8 cellular contexts compared by ENCODE assay signal in the genomic region with DNA sequence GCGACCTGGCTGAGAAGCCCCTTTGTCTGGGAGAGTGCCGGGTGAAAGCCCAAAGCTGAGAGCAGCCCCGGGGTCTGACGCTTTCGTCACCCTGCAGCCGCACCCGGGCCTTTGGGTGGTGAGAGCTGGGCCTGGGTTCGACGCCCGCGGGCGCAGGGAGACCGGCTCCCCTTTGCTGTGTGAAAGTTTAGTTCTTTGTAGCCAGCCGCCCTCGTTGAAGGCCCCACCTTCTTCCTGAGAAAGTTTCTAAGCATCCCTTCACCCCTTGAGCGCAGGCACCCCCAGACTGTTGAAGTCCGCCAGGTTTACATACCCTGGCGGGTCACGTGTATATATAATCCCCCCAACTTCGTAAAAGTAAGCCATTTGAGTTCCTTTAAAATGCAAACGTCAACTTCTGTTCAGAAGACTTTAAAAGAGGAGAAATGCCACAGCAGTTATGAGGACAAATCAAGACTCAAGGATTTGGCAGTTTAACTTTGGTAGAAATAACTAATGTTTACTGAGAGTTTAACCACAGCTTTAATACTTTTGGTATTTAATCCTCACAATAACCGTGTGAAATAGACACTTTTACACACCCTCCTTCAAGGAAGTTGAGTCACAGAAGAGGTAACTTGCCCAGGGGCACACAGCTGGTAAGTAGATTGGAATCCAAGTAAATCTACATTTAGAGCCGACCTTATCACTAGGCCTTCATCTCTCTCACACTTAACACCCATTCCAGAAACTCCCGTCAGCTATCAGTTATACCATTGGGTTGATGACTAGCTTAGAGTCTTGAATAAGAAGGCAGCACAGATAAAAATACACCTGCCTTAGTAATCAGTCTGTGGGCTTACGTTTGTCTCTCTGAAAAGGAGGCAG. TPM values are rescaled to one million over a fixed set of nuclear protein-coding genes. Genes with fewer than 3 reads are reported as not detected.
DNase-seq lines count a peak whose midpoint lies in the region; ATAC-seq and TF ChIP-seq lines count a peak whose summit lies in the region.

No MANE protein-coding gene starts in this region.

- H3K27me3 Mint-ChIP-seq in activated T-cell treated with anti-CD3 and anti-CD28 coated beads, Interleukin-2, amount 50 U/mL, for 4 hours (ENCODE audit: low read depth), result peaks cover 4% of the 10 kb centered on the region

- no peak for TF ChIP-seq POLR2A in gastrocnemius medialis (IDR thresholded peaks at IDR 0.05)

- H3K36me3 Mint-ChIP-seq in activated T-cell treated with anti-CD3 and anti-CD28 coated beads, Interleukin-2, amount 50 U/mL, for 4 hours (ENCODE audit: insufficient read depth), result no peaks in the 10 kb centered on the region

- H3K9me3 Mint-ChIP-seq in activated T-cell treated with anti-CD3 and anti-CD28 coated beads, Interleukin-2, amount 50 U/mL, for 4 hours, result no peaks in the 10 kb centered on the region

- peak overlapping the region; percentile 77 for H3K4me3 Mint-ChIP-seq in activated T-cell treated with anti-CD3 and anti-CD28 coated beads, Interleukin-2, amount 50 U/mL, for 4 hours

- H3K27ac ChIP-seq in foreskin keratinocyte (peak overlapping the region; percentile 89), gastrocnemius medialis (peak overlapping the region; percentile 60 to 68 (median 68))

- H3K4me3 ChIP-seq in gastrocnemius medialis, result peak overlapping the region; percentile 65 to 73 (median 70)

- peak in 1 of 2 donors; percentile 4 for ATAC-seq in activated T-cell treated with anti-CD3 and anti-CD28 coated beads, Interleukin-2, amount 50 U/mL, for 4 hours
- peak; percentile 67 for ATAC-seq in foreskin keratinocyte
- no peak for ATAC-seq in gastrocnemius medialis
- ATAC-seq in GM21381 (IDR thresholded peaks at IDR 0.05; ENCODE audit: unreplicated experiment), result no peak

- H3K27me3 ChIP-seq in foreskin keratinocyte, result no peaks in the 10 kb centered on the region
- peaks cover 0 to 4% (median 0%) of the 10 kb centered on the region in 3 donors for H3K27me3 ChIP-seq in gastrocnemius medialis

- in situ Hi-C loops in gastrocnemius medialis (cut with MboI; ENCODE audit: low sequenced_read_pairs in 4 of 4), result no loop called here

- H3K36me3 ChIP-seq in gastrocnemius medialis, result no peaks in the 10 kb centered on the region

- intact Hi-C loops in gastrocnemius medialis (cut with DNase I; ENCODE audit: low total_unique reads), result loop anchor here (5.0 to 10.0 kb wide), 2 partner anchors 200 to 418 kb away; a partner anchor contains a TSS

- H3K9me3 ChIP-seq in gastrocnemius medialis, result no peaks in the 10 kb centered on the region

- H3K4me1 ChIP-seq in foreskin keratinocyte (peaks cover 21% of the 10 kb centered on the region), gastrocnemius medialis (peaks cover 0 to 6% of the 10 kb centered on the region in 2 donors)

- no peak for TF ChIP-seq CTCF in foreskin keratinocyte (conservative IDR thresholded peaks at IDR 0.05)
- no peak for TF ChIP-seq CTCF in gastrocnemius medialis (IDR thresholded peaks at IDR 0.05 in 4 of 5, conservative IDR thresholded peaks at IDR 0.05 in 1 of 5)

- no peak for DNase-seq in activated T-cell treated with anti-CD3 and anti-CD28 coated beads, Interleukin-2, amount 50 U/mL, for 4 hours
- DNase-seq in activated T-cell treated with anti-CD3 and anti-CD28 coated beads, Interleukin-2, amount 50 U/mL, for 1 hour, result no peak
- DNase-seq in T1000 (lab: John Stamatoyannopoulos, UW) (peak; percentile 38), foreskin keratinocyte (peak; percentile 97 to 99), gastrocnemius medialis (no peak), NCI-H748 (lab: John Stamatoyannopoulos, UW; ENCODE audit: unreplicated experiment) (no peak), RPMI8226 (no peak)

- peaks cover 13% of the 10 kb centered on the region for H3K4me1 Mint-ChIP-seq in activated T-cell treated with anti-CD3 and anti-CD28 coated beads, Interleukin-2, amount 50 U/mL, for 4 hours (ENCODE audit: low read depth)

RNA-seq across cellular contexts. Expression of a gene that starts 1.1 kb away (rescaled TPM):
- under 1 TPM; 0.74 to 0.99 (median 0.95) TPM for total RNA-seq in activated T-cell treated with anti-CD3 and anti-CD28 coated beads, Interleukin-2, amount 50 U/mL, for 4 hours
- total RNA-seq in foreskin keratinocyte (76.3 and 106 TPM in 2 replicates), gastrocnemius medialis (1 to 10 TPM in 3 of 4 donors, under 1 TPM in 1; 0.83 to 5.8 (median 3.9) TPM)
- 35.3 and 42.0 TPM in 2 replicates for polyA plus RNA-seq in foreskin keratinocyte

Comparison
In these comparisons a context has a peak if more than half of its experiments do, and no peak if none do; other contexts are left out.
1. DNase-seq: peak in T1000 (single experiment) and foreskin keratinocyte (2 of 2); none in activated T-cell treated with anti-CD3 and anti-CD28 coated beads, Interleukin-2, amount 50 U/mL, for 4 hours (single experiment), activated T-cell treated with anti-CD3 and anti-CD28 coated beads, Interleukin-2, amount 50 U/mL, for 1 hour (single experiment), gastrocnemius medialis (0 of 2), NCI-H748 (single experiment) and RPMI8226 (single experiment).
2. RNA of a gene that starts 1.1 kb away (total RNA-seq): 76.3 to 106 TPM in foreskin keratinocyte; 0.83 to 5.8 TPM in gastrocnemius medialis and 0.74 to 0.99 TPM in activated T-cell treated with anti-CD3 and anti-CD28 coated beads, Interleukin-2, amount 50 U/mL, for 4 hours; every median in the first group is over 10 times any median in the second.